In the genomic region with DNA sequence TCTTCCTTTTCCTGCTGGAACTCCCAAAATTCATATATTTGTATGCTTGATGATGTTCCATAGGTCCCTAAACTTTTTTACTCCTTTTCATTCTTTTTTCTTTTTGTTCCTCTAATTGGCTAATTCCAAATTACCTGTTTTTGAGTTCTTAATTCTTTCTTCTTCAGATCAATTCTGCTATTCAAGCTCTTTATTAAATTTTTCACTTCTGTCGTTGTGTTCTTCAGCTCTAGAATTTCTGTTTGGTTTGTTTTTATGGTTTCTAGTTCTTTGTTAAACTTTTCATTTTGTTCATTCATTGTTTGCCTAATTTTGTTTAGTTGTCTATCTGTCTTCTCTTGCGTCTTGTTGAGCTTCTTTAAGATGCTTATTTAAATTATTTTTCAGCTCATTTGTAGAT, we compare ENCODE assay signal across 32 cellular contexts.
"Had no signal": no experiment of that assay in that cellular context is flagged by ENCODE, and none has a peak within 500 bp of the region (broad histone marks: within the 10 kb centered on the region; RNA-seq: fewer than 3 reads in every experiment).

No MANE protein-coding gene starts in this region.

- FAIRE-seq: astrocyte had no signal

- H3K9me3 ChIP-seq: adrenal gland, ascending aorta, body of pancreas had no signal

- H3K27me3 ChIP-seq: adrenal gland, ascending aorta, body of pancreas, brain microvascular endothelial cell, breast epithelium, cardiac muscle cell had no signal

- H3K4me1 ChIP-seq: adrenal gland, ascending aorta, breast epithelium had no signal

- DNase-seq: activated effector memory CD4-positive, alpha-beta T cell treated with anti-CD3 and anti-CD28 coated beads, Interleukin-2, amount 50 U/mL, for 16 hours; activated effector memory CD4-positive, alpha-beta T cell treated with Interleukin-2 at 50 U/mL for 16 hours; activated gamma-delta T cell; activated gamma-delta T cell treated with Interleukin-2 at 50 U/mL for 16 hours; activated naive CD4-positive, alpha-beta T cell; activated naive CD4-positive, alpha-beta T cell treated with anti-CD3 and anti-CD28 coated beads for 36 hours; activated naive CD4-positive, alpha-beta T cell treated with anti-CD3 and anti-CD28 coated beads, Interleukin-2, amount 10 ng/mL, durations not matched to agents 7 days and 5 days; activated naive CD4-positive, alpha-beta T cell treated with anti-CD3 and anti-CD28 coated beads, Interleukin-2, amount 50 U/mL, for 16 hours; activated naive CD4-positive, alpha-beta T cell treated with Interleukin-2 at 50 U/mL for 16 hours; activated naive CD8-positive, alpha-beta T cell treated with anti-CD3 and anti-CD28 coated beads for 36 hours; activated naive CD8-positive, alpha-beta T cell treated with anti-CD3 and anti-CD28 coated beads, Interleukin-2, amount 10 ng/mL, durations not matched to agents 7 days and 5 days; activated naive CD8-positive, alpha-beta T cell treated with anti-CD3 and anti-CD28 coated beads, Interleukin-2, amount 50 U/mL, for 24 hours; activated T-cell treated with anti-CD3 and anti-CD28 coated beads, Interleukin-2, amount 50 U/mL, for 24 hours; activated T-cell treated with anti-CD3 and anti-CD28 coated beads, Interleukin-2, amount 50 U/mL, for 4 hours; activated T-cell treated with anti-CD3 and anti-CD28 coated beads, Interleukin-2, amount 50 U/mL, for 48 hours; activated T-cell treated with anti-CD3 and anti-CD28 coated beads, Interleukin-2, amount 50 U/mL, for 72 hours; adrenal gland; amniotic stem cell; amygdala; anterior cingulate cortex; aorta; brain microvascular endothelial cell; caudate nucleus; central memory CD4-positive, alpha-beta T cell; cerebellar nuclear complex had no signal

- ATAC-seq: activated naive CD4-positive, alpha-beta T cell treated with anti-CD3 and anti-CD28 coated beads, Interleukin-2, amount 50 U/mL, for 72 hours; activated naive CD8-positive, alpha-beta T cell treated with anti-CD3 and anti-CD28 coated beads, Interleukin-2, amount 50 U/mL, for 24 hours; activated T-cell treated with anti-CD3 and anti-CD28 coated beads, Interleukin-2, amount 50 U/mL, for 4 hours; activated T-cell treated with anti-CD3 and anti-CD28 coated beads, Interleukin-2, amount 50 U/mL, for 72 hours; activated T-helper 17 cell treated with anti-CD3 and anti-CD28 coated beads, Interleukin-2, amount 50 U/mL, for 72 hours had no signal

- H3K36me3 ChIP-seq: adrenal gland, ascending aorta, brain microvascular endothelial cell, breast epithelium, cardiac muscle cell had no signal

- H3K27ac ChIP-seq: adrenal gland, ascending aorta, brain microvascular endothelial cell, breast epithelium, cardiac muscle cell had no signal

- H3K4me3 ChIP-seq: adrenal gland, ascending aorta, body of pancreas, breast epithelium, cardiac muscle cell had no signal
